8 cellular contexts compared by ENCODE assay signal in genomic region chrX:55057691-55058249, GRCh38. TPM values are rescaled to one million over a fixed set of nuclear protein-coding genes. Genes with fewer than 3 reads are reported as not detected.
A peak's percentile ranks its signal among the peaks of the same experiment; 100 is the strongest.
DNase-seq lines count a peak whose midpoint lies in the region; ATAC-seq, FAIRE-seq and TF ChIP-seq lines count a peak whose summit lies in the region.

No MANE protein-coding gene starts in this region.

- H3K36me3 ChIP-seq in aorta (ENCODE audit: control insufficient read depth in 1 of 2, insufficient read depth in 2 of 2, low read length in 1 of 2): no peaks in the 10 kb centered on the region

- TF ChIP-seq CTCF in C4-2B (conservative IDR thresholded peaks at IDR 0.05) (peak; percentile 81), mesothelial cell of epicardium (IDR thresholded peaks at IDR 0.05; ENCODE audit: unreplicated experiment) (peak; percentile 70)

- no peaks in the 10 kb centered on the region for H3K27me3 ChIP-seq in aorta (ENCODE audit: control insufficient read depth in 1 of 2, insufficient read depth in 2 of 2, low read length in 1 of 2)

- H3K4me1 ChIP-seq in aorta (ENCODE audit: control insufficient read depth in 1 of 2, insufficient read depth in 2 of 2, low read length in 2 of 2): peaks cover 0 to 1% of the 10 kb centered on the region in 2 donors

- H3K27ac Mint-ChIP-seq in effector memory CD8-positive, alpha-beta T cell: peak overlapping the region; percentile 85 to 92
- H3K27ac Mint-ChIP-seq in mesothelial cell of epicardium: peak overlapping the region; percentile 41

- intact Hi-C loops in aorta (cut with DNase I): loop anchor here (5.0 to 10.0 kb wide), 3 partner anchors 165 to 1743 kb away; no protein-coding TSS in a partner anchor

- no peak for DNase-seq in GM12891 (ENCODE audit: insufficient read length, low spot score)
- DNase-seq in LHCN-M2 (ENCODE audit: low read depth): peak; percentile 19
- peak; percentile 15 to 31 (median 22) for DNase-seq in effector memory CD8-positive, alpha-beta T cell
- DNase-seq in mesothelial cell of epicardium (ENCODE audit: low spot score in 2 of 2, unreplicated experiment in 2 of 2): no peak
- DNase-seq in aorta: no peak

- no peaks in the 10 kb centered on the region for H3K36me3 Mint-ChIP-seq in effector memory CD8-positive, alpha-beta T cell (ENCODE audit: insufficient read depth)
- no peaks in the 10 kb centered on the region for H3K36me3 Mint-ChIP-seq in mesothelial cell of epicardium

- no peaks in the 10 kb centered on the region for H3K9me3 ChIP-seq in aorta (ENCODE audit: control insufficient read depth, low read length)

- WGBS in aorta, 2 donors: 16 to 22% methylated on average over 5 of the region's 5 CpGs

- ATAC-seq in effector memory CD8-positive, alpha-beta T cell (replicated peaks): peak; percentile 76
- ATAC-seq in aorta (ENCODE audit: low FRiP score) (peak; percentile 80), HG02759 (IDR thresholded peaks at IDR 0.05; ENCODE audit: unreplicated experiment) (no peak)

- no peak overlapping the region for H3K27ac ChIP-seq in C4-2B
- no peak overlapping the region for H3K27ac ChIP-seq in aorta (ENCODE audit: low read depth in 1 of 2, low read length in 2 of 2)

- H3K9me3 Mint-ChIP-seq in effector memory CD8-positive, alpha-beta T cell: no peaks in the 10 kb centered on the region
- H3K9me3 Mint-ChIP-seq in mesothelial cell of epicardium: peaks cover 32% of the 10 kb centered on the region

- peaks cover 10 to 15% of the 10 kb centered on the region in 2 donors for H3K4me1 Mint-ChIP-seq in effector memory CD8-positive, alpha-beta T cell (ENCODE audit: low read depth in 2 of 2)
- H3K4me1 Mint-ChIP-seq in mesothelial cell of epicardium: peaks cover 8% of the 10 kb centered on the region

- peak; percentile 88 for FAIRE-seq in GM12891 (lab: Jason Lieb, UNC)
- FAIRE-seq in TTC549 (lab: Jason Lieb, UNC): peak; percentile 74

- no peak for TF ChIP-seq POLR2A in GM12891 (IDR thresholded peaks at IDR 0.05; ENCODE audit: low read depth, low read length)

- H3K4me3 ChIP-seq in aorta (ENCODE audit: low read length in 2 of 2): peak overlapping the region in 1 of 2 donors; percentile 26

- H3K27me3 Mint-ChIP-seq in effector memory CD8-positive, alpha-beta T cell: peaks cover 0 to 5% of the 10 kb centered on the region in 2 donors
- H3K27me3 Mint-ChIP-seq in mesothelial cell of epicardium (ENCODE audit: low read depth): peaks cover 4% of the 10 kb centered on the region

- peak overlapping the region; percentile 80 to 81 for H3K4me3 Mint-ChIP-seq in effector memory CD8-positive, alpha-beta T cell
- H3K4me3 Mint-ChIP-seq in mesothelial cell of epicardium: peak overlapping the region; percentile 40

TF ChIP-seq in GM12891, 5 proteins besides CTCF, POLR2A, EP300 and RAD21:
- TF ChIP-seq POU2F2 (IDR thresholded peaks at IDR 0.05; ENCODE audit: low read depth, low read length) (no peak), PAX5 (IDR thresholded peaks at IDR 0.05; ENCODE audit: insufficient read depth, low read length, severe bottlenecking) (no peak), TAF1 (IDR thresholded peaks at IDR 0.05; ENCODE audit: low read depth, low read length) (no peak), SPI1 (IDR thresholded peaks at IDR 0.05; ENCODE audit: low read depth, low read length) (no peak)

RNA-seq across cellular contexts. Expression of gene PAGE2B, which starts 17.1 kb away (rescaled TPM):
- 0.41 TPM for polyA plus RNA-seq in GM12891 (2012; ENCODE audit: low read depth, missing spikeins)
- total RNA-seq in LHCN-M2 (2014; rRNA removed) (not detected in 2 replicates), mesothelial cell of epicardium (not detected in 3 replicates), aorta (not detected)
- not detected for polyA plus RNA-seq in LHCN-M2 (2012)
- polyA plus RNA-seq in aorta: not detected

RNA-seq across cellular contexts. Expression of gene ALAS2, which starts 27.0 kb away (rescaled TPM):
- polyA plus RNA-seq in GM12891 (2012; ENCODE audit: low read depth, missing spikeins): not detected
- total RNA-seq in LHCN-M2 (2014; rRNA removed): not detected in 2 replicates
- polyA plus RNA-seq in LHCN-M2 (2012): not detected
- not detected in 3 replicates for total RNA-seq in mesothelial cell of epicardium
- 10 to 100 TPM in 1 of 2 donors, 1 to 10 TPM in 1; 2.5 to 10.4 TPM for total RNA-seq in aorta
- polyA plus RNA-seq in aorta: not detected

RNA-seq across cellular contexts. Expression of gene PAGE2, which starts 31.0 kb away (rescaled TPM):
- not detected for polyA plus RNA-seq in GM12891 (2012; ENCODE audit: low read depth, missing spikeins)
- not detected in 2 replicates for total RNA-seq in LHCN-M2 (2014; rRNA removed)
- not detected for polyA plus RNA-seq in LHCN-M2 (2012)
- not detected in 3 replicates for total RNA-seq in mesothelial cell of epicardium
- total RNA-seq in aorta: not detected
- polyA plus RNA-seq in aorta: not detected

RNA-seq across cellular contexts. Expression of gene APEX2, which starts 57.6 kb away (rescaled TPM):
- polyA plus RNA-seq in GM12891 (2012; ENCODE audit: low read depth, missing spikeins): 22.4 TPM
- total RNA-seq in LHCN-M2 (2014; rRNA removed): 19.1 and 19.2 TPM in 2 replicates
- polyA plus RNA-seq in LHCN-M2 (2012): 15.6 TPM
- 13.5 to 17.2 TPM (median 15.7 TPM) in 3 replicates for total RNA-seq in mesothelial cell of epicardium
- total RNA-seq in aorta: 10 to 100 TPM in 1 of 2 donors, 1 to 10 TPM in 1; 9.9 to 10.1 TPM
- polyA plus RNA-seq in aorta: 1 to 10 TPM; 6.0 to 6.6 TPM

Comparison
In these comparisons a context has a peak if more than half of its experiments do, and no peak if none do; other contexts are left out.
1. DNase-seq: peak in LHCN-M2 (single experiment) and effector memory CD8-positive, alpha-beta T cell (3 of 3); none in GM12891 (single experiment), mesothelial cell of epicardium (0 of 2) and aorta (0 of 2).